Comparison of ENCODE assay signal across 26 cellular contexts in genomic region chr20:19453369-19453768, GRCh38.
"Had no signal": no experiment of that assay in that cellular context is flagged by ENCODE, and none has a peak within 500 bp of the region (broad histone marks: within the 10 kb centered on the region; RNA-seq: fewer than 3 reads in every experiment).

No MANE protein-coding gene starts in this region.

- H3K4me3 ChIP-seq: ascending aorta, hepatocyte, prostate gland, right atrium auricular region, stomach, suprapubic skin, transverse colon, uterus had no signal

- H3K9me3 Mint-ChIP-seq: activated naive CD4-positive, alpha-beta T cell treated with anti-CD3 and anti-CD28 coated beads, Interleukin-2, amount 10 ng/mL, durations not matched to agents 7 days and 5 days; immature natural killer cell; naive B cell; stimulated activated memory B cell treated with anti-CD40 and anti-IgM and Interleukin-4, amounts not matched to agents 10 μg/mL and 1 μg/mL and 100 μg/mL, for 72 hours had no signal

- H3K79me2 ChIP-seq: hepatocyte had no signal

- H3K27me3 Mint-ChIP-seq: activated naive CD4-positive, alpha-beta T cell treated with anti-CD3 and anti-CD28 coated beads, Interleukin-2, amount 10 ng/mL, durations not matched to agents 7 days and 5 days had no signal

- H3K4me2 ChIP-seq: hepatocyte had no signal

- H3K27ac Mint-ChIP-seq: activated naive CD4-positive, alpha-beta T cell treated with anti-CD3 and anti-CD28 coated beads, Interleukin-2, amount 10 ng/mL, durations not matched to agents 7 days and 5 days; immature natural killer cell; naive B cell; stimulated activated memory B cell treated with anti-CD40 and anti-IgM and Interleukin-4, amounts not matched to agents 10 μg/mL and 1 μg/mL and 100 μg/mL, for 72 hours; T-helper 1 cell treated with Interleukin-12 subunit alpha and Interleukin-12 subunit beta and Interleukin-4 antibody, amounts not matched to agents 30 μg/mL and 1 μg/mL, for 36 hours had no signal

- H3K4me1 ChIP-seq: prostate gland, right atrium auricular region, suprapubic skin had no signal

- H3K9me3 ChIP-seq: ascending aorta, prostate gland, right atrium auricular region, stomach, suprapubic skin, transverse colon, uterus had no signal

- H3K36me3 ChIP-seq: ascending aorta, prostate gland, right atrium auricular region, stomach, suprapubic skin, transverse colon, uterus had no signal

- H3K4me1 Mint-ChIP-seq: naive B cell; stimulated activated memory B cell treated with anti-CD40 and anti-IgM and Interleukin-4, amounts not matched to agents 10 μg/mL and 1 μg/mL and 100 μg/mL, for 72 hours had no signal

- ATAC-seq: esophagus mucosa; left ventricle myocardium superior; stimulated activated memory B cell treated with anti-CD40 and anti-IgM and Interleukin-4, amounts not matched to agents 10 μg/mL and 1 μg/mL and 100 μg/mL, for 72 hours had no signal

- H3K36me3 Mint-ChIP-seq: activated naive CD4-positive, alpha-beta T cell treated with anti-CD3 and anti-CD28 coated beads, Interleukin-2, amount 10 ng/mL, durations not matched to agents 7 days and 5 days; immature natural killer cell; naive B cell; stimulated activated memory B cell treated with anti-CD40 and anti-IgM and Interleukin-4, amounts not matched to agents 10 μg/mL and 1 μg/mL and 100 μg/mL, for 72 hours had no signal

- H3K27me3 ChIP-seq: ascending aorta, hepatocyte, right atrium auricular region, stomach, suprapubic skin, transverse colon, uterus had no signal

- H3K27ac ChIP-seq: ascending aorta, hepatocyte, prostate gland, right atrium auricular region, stomach, suprapubic skin, transverse colon, uterus had no signal

- H3K4me3 Mint-ChIP-seq: activated naive CD4-positive, alpha-beta T cell treated with anti-CD3 and anti-CD28 coated beads, Interleukin-2, amount 10 ng/mL, durations not matched to agents 7 days and 5 days; immature natural killer cell; naive B cell; stimulated activated memory B cell treated with anti-CD40 and anti-IgM and Interleukin-4, amounts not matched to agents 10 μg/mL and 1 μg/mL and 100 μg/mL, for 72 hours; T-helper 1 cell treated with Interleukin-12 subunit alpha and Interleukin-12 subunit beta and Interleukin-4 antibody, amounts not matched to agents 30 μg/mL and 1 μg/mL, for 36 hours had no signal

- H2AFZ ChIP-seq: hepatocyte had no signal

- DNase-seq: activated CD4-positive, alpha-beta T cell treated with anti-CD3 and anti-CD28 coated beads for 4 hours; activated CD4-positive, alpha-beta T cell treated with anti-CD3 and anti-CD28 coated beads, Interleukin-2, amount 50 U/mL, for 48 hours; activated CD4-positive, CD25-positive, alpha-beta regulatory T cell; activated effector memory CD4-positive, alpha-beta T cell treated with Interleukin-2 at 50 U/mL for 16 hours; activated naive CD4-positive, alpha-beta T cell treated with anti-CD3 and anti-CD28 coated beads, Interleukin-2, amount 10 ng/mL, durations not matched to agents 7 days and 5 days; activated T-cell treated with anti-CD3 and anti-CD28 coated beads, Interleukin-2, amount 50 U/mL, for 48 hours; central memory CD4-positive, alpha-beta T cell; effector memory CD4-positive, alpha-beta T cell; glutamatergic neuron; immature natural killer cell; kidney glomerular epithelial cell; left ventricle myocardium superior; naive B cell; small intestine; stimulated activated CD4-positive, alpha-beta T cell treated with anti-CD3 and anti-CD28 coated beads, Interleukin-15, amount 100 ng/mL, for 24 hours; stomach; transverse colon had no signal
